Comparison of ENCODE assay signal across 8 cellular contexts in the genomic region with DNA sequence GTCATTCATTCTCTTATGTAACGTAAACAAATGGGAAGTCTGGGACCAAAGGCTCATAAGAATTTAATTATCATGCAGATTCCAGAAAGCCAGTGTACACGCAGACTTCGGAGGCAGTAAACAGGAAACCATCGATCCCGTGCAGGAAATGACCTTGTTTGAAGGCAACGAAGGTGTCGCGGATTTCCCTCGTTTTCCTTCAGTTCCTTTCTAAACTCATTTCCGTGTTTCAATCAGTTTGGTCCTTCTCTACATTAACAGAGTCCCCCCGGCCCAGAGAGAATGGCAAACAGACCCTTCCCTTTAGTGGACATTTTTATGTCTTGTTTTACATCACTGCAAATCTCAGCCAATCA. TPM values are rescaled to one million over a fixed set of nuclear protein-coding genes. Genes with fewer than 3 reads are reported as not detected.
DNase-seq lines count a peak whose midpoint lies in the region; ATAC-seq and TF ChIP-seq lines count a peak whose summit lies in the region.

No MANE protein-coding gene starts in this region.

- peaks cover 13% of the 10 kb centered on the region for H3K4me1 Mint-ChIP-seq in activated CD8-positive, alpha-beta T cell treated with anti-CD3 and anti-CD28 coated beads, Interleukin-2, amount 10 ng/mL, durations not matched to agents 7 days and 5 days (ENCODE audit: low read depth)

- peaks cover 4% of the 10 kb centered on the region for H3K27me3 Mint-ChIP-seq in activated CD8-positive, alpha-beta T cell treated with anti-CD3 and anti-CD28 coated beads, Interleukin-2, amount 10 ng/mL, durations not matched to agents 7 days and 5 days (ENCODE audit: low read depth)

- POLR2A ChIA-PET in activated CD8-positive, alpha-beta T cell treated with anti-CD3 and anti-CD28 coated beads, Interleukin-2, amount 10 ng/mL, durations not matched to agents 7 days and 5 days (lab: Charles Lee): interaction anchor here (0.7 to 2.7 kb wide), 4 partner anchors 12 to 93 kb away, joined by 3 to 12 read pairs (median 5); a partner anchor contains a TSS

- peak; percentile 10 for ATAC-seq in GM18519 (IDR thresholded peaks at IDR 0.05; ENCODE audit: low FRiP score, unreplicated experiment)
- peak; percentile 18 for ATAC-seq in HG03045 (IDR thresholded peaks at IDR 0.05; ENCODE audit: unreplicated experiment)
- peak; percentile 32 for ATAC-seq in activated CD8-positive, alpha-beta T cell treated with anti-CD3 and anti-CD28 coated beads, Interleukin-2, amount 10 ng/mL, durations not matched to agents 7 days and 5 days
- ATAC-seq in left cardiac atrium: peak; percentile 13 to 30

- H3K27ac ChIP-seq in 22Rv1 (peak overlapping the region; percentile 98), skeletal muscle tissue (ENCODE audit: low read depth, low read length) (peak overlapping the region; percentile 100)

- H3K4me1 ChIP-seq in skeletal muscle tissue (ENCODE audit: control insufficient read depth in 3 of 3, insufficient read depth in 3 of 3, low read length in 3 of 3): peaks cover 0 to 4% (median 2%) of the 10 kb centered on the region in 3 donors

- H3K36me3 ChIP-seq in skeletal muscle tissue (ENCODE audit: control insufficient read depth in 3 of 3, insufficient read depth in 3 of 3, low read length in 3 of 3): peaks cover 0 to 3% (median 0%) of the 10 kb centered on the region in 3 donors

- H3K9me3 Mint-ChIP-seq in activated CD8-positive, alpha-beta T cell treated with anti-CD3 and anti-CD28 coated beads, Interleukin-2, amount 10 ng/mL, durations not matched to agents 7 days and 5 days (ENCODE audit: insufficient read depth): no peaks in the 10 kb centered on the region

- H3K9me3 ChIP-seq in skeletal muscle tissue (ENCODE audit: control insufficient read depth in 3 of 3, low read length in 3 of 3): no peaks in the 10 kb centered on the region

- intact Hi-C loops in left cardiac atrium (cut with DNase I): no loop called here

- H3K27me3 ChIP-seq in skeletal muscle tissue (ENCODE audit: control insufficient read depth in 3 of 3, insufficient read depth in 3 of 3, low read length in 3 of 3): peaks cover 0 to 1% (median 0%) of the 10 kb centered on the region in 3 donors

- TF ChIP-seq CTCF in 22Rv1 (IDR thresholded peaks at IDR 0.05): no peak

- H3K4me3 Mint-ChIP-seq in activated CD8-positive, alpha-beta T cell treated with anti-CD3 and anti-CD28 coated beads, Interleukin-2, amount 10 ng/mL, durations not matched to agents 7 days and 5 days: peak overlapping the region; percentile 89

- H3K36me3 Mint-ChIP-seq in activated CD8-positive, alpha-beta T cell treated with anti-CD3 and anti-CD28 coated beads, Interleukin-2, amount 10 ng/mL, durations not matched to agents 7 days and 5 days (ENCODE audit: low read depth): no peaks in the 10 kb centered on the region

- H3K9ac ChIP-seq in skeletal muscle tissue (ENCODE audit: low read depth in 1 of 3, low read length in 3 of 3): peak overlapping the region; percentile 70 to 98 (median 73)

- peak overlapping the region; percentile 99 for H3K27ac Mint-ChIP-seq in activated CD8-positive, alpha-beta T cell treated with anti-CD3 and anti-CD28 coated beads, Interleukin-2, amount 10 ng/mL, durations not matched to agents 7 days and 5 days

- no peak for DNase-seq in activated CD8-positive, alpha-beta T cell treated with anti-CD3 and anti-CD28 coated beads, Interleukin-2, amount 10 ng/mL, durations not matched to agents 7 days and 5 days
- DNase-seq in left cardiac atrium (no peak), NCI-H1417 (lab: John Stamatoyannopoulos, UW) (no peak)
- no peak for DNase-seq in effector CD8-positive, alpha-beta T cell (lab: John Stamatoyannopoulos, UW)

- CTCF ChIA-PET in activated CD8-positive, alpha-beta T cell treated with anti-CD3 and anti-CD28 coated beads, Interleukin-2, amount 10 ng/mL, durations not matched to agents 7 days and 5 days (lab: Charles Lee): no interaction called here

- peak overlapping the region; percentile 70 to 89 (median 82) for H3K4me3 ChIP-seq in skeletal muscle tissue (ENCODE audit: low read length in 3 of 3)

RNA-seq across cellular contexts. Expression of a gene that starts 6.3 kb away (rescaled TPM):
- total RNA-seq in activated CD8-positive, alpha-beta T cell treated with anti-CD3 and anti-CD28 coated beads, Interleukin-2, amount 10 ng/mL, durations not matched to agents 7 days and 5 days: 10 to 100 TPM; 16.9 to 17.1 TPM
- total RNA-seq in left cardiac atrium (10 to 100 TPM; 18.9 to 19.5 TPM), skeletal muscle tissue (9.4 TPM)

RNA-seq across cellular contexts. Expression of a gene that starts 39.9 kb away (rescaled TPM):
- total RNA-seq in activated CD8-positive, alpha-beta T cell treated with anti-CD3 and anti-CD28 coated beads, Interleukin-2, amount 10 ng/mL, durations not matched to agents 7 days and 5 days: 1 to 10 TPM; 8.8 to 9.1 TPM
- total RNA-seq in left cardiac atrium (10 to 100 TPM; 10.4 to 22.0 TPM), skeletal muscle tissue (7.8 TPM)

RNA-seq across cellular contexts. Expression of a gene that starts 55.8 kb away (rescaled TPM):
- total RNA-seq in activated CD8-positive, alpha-beta T cell treated with anti-CD3 and anti-CD28 coated beads, Interleukin-2, amount 10 ng/mL, durations not matched to agents 7 days and 5 days: 10 to 100 TPM; 31.9 to 34.3 TPM
- total RNA-seq in left cardiac atrium (10 to 100 TPM; 21.2 to 28.8 TPM), skeletal muscle tissue (25.1 TPM)
